Comparison of ENCODE assay signal across 8 cellular contexts in genomic region chr18:47931707-47932103, GRCh38. TPM values are rescaled to one million over a fixed set of nuclear protein-coding genes. Genes with fewer than 3 reads are reported as not detected.
DNase-seq lines count a peak whose midpoint lies in the region; ATAC-seq and TF ChIP-seq lines count a peak whose summit lies in the region.

No MANE protein-coding gene starts in this region.

- H3K79me1 ChIP-seq in mesenchymal stem cell (replicated peaks; ENCODE audit: low read length, poor library complexity, severe bottlenecking) = no peaks in the 10 kb centered on the region

- no peak overlapping the region for H2BK12ac ChIP-seq in mesenchymal stem cell (ENCODE audit: low read length in 2 of 2)

- H3K36me3 ChIP-seq in mesenchymal stem cell (ENCODE audit: control insufficient read depth in 1 of 2, insufficient read depth in 2 of 2, low read depth in 1 of 2, low read length in 2 of 2) (no peaks in the 10 kb centered on the region), upper lobe of right lung (no peaks in the 10 kb centered on the region)

- H3K23ac ChIP-seq in mesenchymal stem cell (ENCODE audit: low read length in 2 of 2) = no peak overlapping the region

- intact Hi-C loops in upper lobe of right lung (cut with DNase I) = no loop called here

- no peak overlapping the region for H2AK5ac ChIP-seq in mesenchymal stem cell (ENCODE audit: low read length, severe bottlenecking)

- no peak overlapping the region for H3K4ac ChIP-seq in mesenchymal stem cell (ENCODE audit: low read depth in 1 of 2, low read length in 2 of 2)

- H3K27ac ChIP-seq in caudate nucleus (ENCODE audit: low read depth, low read length) (peak overlapping the region; percentile 95), mesenchymal stem cell (ENCODE audit: low read length, poor library complexity, severe bottlenecking) (peak overlapping the region; percentile 69), upper lobe of right lung (peak overlapping the region; percentile 97)

- peak overlapping the region; percentile 87 for H2BK5ac ChIP-seq in mesenchymal stem cell (ENCODE audit: low read depth, low read length, poor library complexity, severe bottlenecking)

- TF ChIP-seq CTCF in upper lobe of right lung (IDR thresholded peaks at IDR 0.05) = no peak

- H2BK120ac ChIP-seq in mesenchymal stem cell (ENCODE audit: low read depth, low read length) = no peak overlapping the region

- DNase-seq in EL (peak; percentile 16), LoVo (ENCODE audit: low spot score) (peak; percentile 2), SKM-1 (lab: John Stamatoyannopoulos, UW; ENCODE audit: unreplicated experiment) (peak; percentile 59), caudate nucleus (lab: John Stamatoyannopoulos, UW) (no peak), mesenchymal stem cell (no peak), upper lobe of right lung (peak; percentile 65), NK-92 (lab: John Stamatoyannopoulos, UW; ENCODE audit: unreplicated experiment) (no peak)

- ATAC-seq in upper lobe of right lung (peak; percentile 1), GM18909 (IDR thresholded peaks at IDR 0.05; ENCODE audit: poor library complexity, unreplicated experiment) (no peak)

- H3K27me3 ChIP-seq in mesenchymal stem cell (ENCODE audit: control insufficient read depth in 1 of 2, insufficient read depth in 1 of 2, low read length in 2 of 2) = no peaks in the 10 kb centered on the region
- no peaks in the 10 kb centered on the region for H3K27me3 ChIP-seq in upper lobe of right lung

- H3K4me2 ChIP-seq in mesenchymal stem cell (ENCODE audit: low read length, poor library complexity, severe bottlenecking) = peak overlapping the region; percentile 89

- H2BK15ac ChIP-seq in mesenchymal stem cell (ENCODE audit: low read depth, poor library complexity, severe bottlenecking) = no peak overlapping the region

- 34% methylated on average over 8 of the region's 8 CpGs for WGBS in mesenchymal stem cell

- no peak overlapping the region for H3K18ac ChIP-seq in mesenchymal stem cell (ENCODE audit: low read depth in 1 of 2, low read length in 2 of 2)

- H3K9ac ChIP-seq in mesenchymal stem cell (ENCODE audit: low read length) = peak overlapping the region; percentile 97

- H4K8ac ChIP-seq in mesenchymal stem cell (ENCODE audit: low read length) = peak overlapping the region; percentile 54

- H3K4me3 ChIP-seq in mesenchymal stem cell (ENCODE audit: insufficient read depth in 1 of 2, low read depth in 1 of 2, low read length in 2 of 2) = peak overlapping the region; percentile 78 to 98
- peak overlapping the region; percentile 78 for H3K4me3 ChIP-seq in upper lobe of right lung

- H3K14ac ChIP-seq in mesenchymal stem cell (ENCODE audit: low read length in 2 of 2) = no peak overlapping the region

- H2AFZ ChIP-seq in mesenchymal stem cell (ENCODE audit: low read depth, low read length) = peak overlapping the region; percentile 96

- peaks cover 1% of the 10 kb centered on the region for H3K4me1 ChIP-seq in mesenchymal stem cell (ENCODE audit: control insufficient read depth, insufficient read depth, low read depth, low read length)
- H3K4me1 ChIP-seq in upper lobe of right lung = peaks cover 33% of the 10 kb centered on the region

- no peak overlapping the region for H4K91ac ChIP-seq in mesenchymal stem cell (ENCODE audit: low read length)

- no peaks in the 10 kb centered on the region for H3K9me3 ChIP-seq in mesenchymal stem cell (ENCODE audit: control insufficient read depth, low read length)
- H3K9me3 ChIP-seq in upper lobe of right lung = no peaks in the 10 kb centered on the region

RNA-seq across cellular contexts. Expression of gene SMAD2, which starts 1.2 kb away (rescaled TPM):
- 62.4 TPM for polyA plus RNA-seq in mesenchymal stem cell (2013, experiment 1 of 2)
- polyA plus RNA-seq in mesenchymal stem cell (2013, experiment 2 of 2) = 63.0 TPM
- total RNA-seq in upper lobe of right lung = 160 TPM

Comparison
In these comparisons a context has a peak if more than half of its experiments do, and no peak if none do; other contexts are left out.
1. DNase-seq: peak in EL (single experiment), LoVo (single experiment), SKM-1 (single experiment) and upper lobe of right lung (single experiment); none in caudate nucleus (0 of 61), mesenchymal stem cell (single experiment) and NK-92 (single experiment).
2. Peak in every context shown above with its lines, with median percentiles within 50 percentile points of each other: H3K27ac ChIP-seq.